In the genomic region with DNA sequence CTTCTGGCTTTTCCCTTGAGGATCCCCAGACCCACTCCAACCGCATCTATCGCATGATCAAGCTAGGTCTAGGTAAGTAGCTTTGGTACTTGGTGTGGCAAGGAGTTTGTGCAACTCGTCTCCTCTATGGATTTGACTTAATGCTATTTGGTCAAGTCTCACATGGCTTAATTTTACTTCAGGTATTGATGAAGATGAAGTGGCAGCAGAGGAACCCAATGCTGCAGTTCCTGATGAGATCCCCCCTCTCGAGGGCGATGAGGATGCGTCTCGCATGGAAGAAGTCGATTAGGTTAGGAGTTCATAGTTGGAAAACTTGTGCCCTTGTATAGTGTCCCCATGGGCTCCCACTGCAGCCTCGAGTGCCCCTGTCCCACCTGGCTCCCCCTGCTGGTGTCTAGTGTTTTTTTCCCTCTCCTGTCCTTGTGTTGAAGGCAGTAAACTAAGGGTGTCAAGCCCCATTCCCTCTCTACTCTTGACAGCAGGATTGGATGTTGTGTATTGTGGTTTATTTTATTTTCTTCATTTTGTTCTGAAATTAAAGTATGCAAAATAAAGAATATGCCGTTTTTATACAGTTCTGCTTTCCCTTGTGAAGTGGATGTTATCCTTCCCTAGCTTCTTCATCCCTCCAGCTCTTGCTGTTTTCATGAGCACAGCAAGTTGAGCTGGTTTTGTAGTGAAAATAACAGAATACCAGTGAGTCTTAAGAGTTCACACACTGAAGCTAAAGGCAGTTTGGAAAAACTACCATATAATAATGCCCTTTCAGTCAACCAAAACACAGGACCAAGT, we compare ENCODE assay signal across 8 cellular contexts. TPM values are rescaled to one million over a fixed set of nuclear protein-coding genes. Genes with fewer than 3 reads are reported as not detected.
DNase-seq lines count a peak whose midpoint lies in the region; ATAC-seq and TF ChIP-seq lines count a peak whose summit lies in the region.

No MANE protein-coding gene starts in this region.

- H3K36me3 ChIP-seq in Peyer's patch = peaks cover 0 to 68% (median 0%) of the 10 kb centered on the region in 3 donors

- H3K4me3 ChIP-seq in AG10803 (ENCODE audit: low read length) = no peak overlapping the region
- no peak overlapping the region for H3K4me3 ChIP-seq in Peyer's patch

- no peak overlapping the region for H3K27ac ChIP-seq in Peyer's patch

- no peaks in the 10 kb centered on the region for H3K9me3 ChIP-seq in Peyer's patch

- H3K9me3 Mint-ChIP-seq in activated naive CD8-positive, alpha-beta T cell treated with anti-CD3 and anti-CD28 coated beads for 36 hours = no peaks in the 10 kb centered on the region

- peaks cover 81% of the 10 kb centered on the region for H3K4me1 Mint-ChIP-seq in activated naive CD8-positive, alpha-beta T cell treated with anti-CD3 and anti-CD28 coated beads for 36 hours

- no peaks in the 10 kb centered on the region for H3K27me3 ChIP-seq in Peyer's patch

- peaks cover 9% of the 10 kb centered on the region for H3K27me3 Mint-ChIP-seq in activated naive CD8-positive, alpha-beta T cell treated with anti-CD3 and anti-CD28 coated beads for 36 hours

- peaks cover 4 to 48% (median 10%) of the 10 kb centered on the region in 4 donors for H3K4me1 ChIP-seq in Peyer's patch

- TF ChIP-seq CTCF in AG10803 (conservative IDR thresholded peaks at IDR 0.05; ENCODE audit: low read length) = peak; percentile 56
- peak; percentile 64 for TF ChIP-seq CTCF in GM12872 (IDR thresholded peaks at IDR 0.05; ENCODE audit: insufficient read depth, low read depth, low read length)
- peak; percentile 4 to 57 (median 48) for TF ChIP-seq CTCF in Peyer's patch (IDR thresholded peaks at IDR 0.05)

- no peak for DNase-seq in AG10803 (ENCODE audit: low read depth)
- DNase-seq in Peyer's patch = peak in 2 of 3 donors; percentile 73 to 80
- peak; percentile 61 for DNase-seq in activated naive CD8-positive, alpha-beta T cell treated with anti-CD3 and anti-CD28 coated beads for 36 hours
- DNase-seq in lung microvascular endothelial cell (ENCODE audit: low read depth in 2 of 2) = peak; percentile 43 to 58
- no peak for DNase-seq in GM19238 (ENCODE audit: insufficient read length, low spot score)
- no peak for DNase-seq in HuH-7 (ENCODE audit: low spot score)

- no peak for TF ChIP-seq POLR2A in Peyer's patch (IDR thresholded peaks at IDR 0.05)

- ATAC-seq in HG03342 (IDR thresholded peaks at IDR 0.05; ENCODE audit: unreplicated experiment) = no peak

- H3K36me3 Mint-ChIP-seq in activated naive CD8-positive, alpha-beta T cell treated with anti-CD3 and anti-CD28 coated beads for 36 hours = peaks cover 84% of the 10 kb centered on the region

- H3K27ac Mint-ChIP-seq in activated naive CD8-positive, alpha-beta T cell treated with anti-CD3 and anti-CD28 coated beads for 36 hours = peak overlapping the region; percentile 100

- H3K4me3 Mint-ChIP-seq in activated naive CD8-positive, alpha-beta T cell treated with anti-CD3 and anti-CD28 coated beads for 36 hours = peak overlapping the region; percentile 56

RNA-seq across cellular contexts. Expression of gene SLC35B2, which starts 3.8 kb away (rescaled TPM):
- total RNA-seq in Peyer's patch (10 to 100 TPM; 10.7 to 35.2 (median 26.5) TPM), lung microvascular endothelial cell (37.5 and 40.3 TPM in 2 replicates)
- total RNA-seq in activated naive CD8-positive, alpha-beta T cell treated with anti-CD3 and anti-CD28 coated beads for 36 hours = 10 to 100 TPM; 22.8 to 24.9 TPM

RNA-seq across cellular contexts. Expression of gene HSP90AB1, which starts 6.6 kb away (rescaled TPM):
- total RNA-seq in Peyer's patch = 100 to 1,000 TPM; 181 to 330 (median 254) TPM
- total RNA-seq in activated naive CD8-positive, alpha-beta T cell treated with anti-CD3 and anti-CD28 coated beads for 36 hours = 1,000 to 10,000 TPM; 2,498 to 2,524 TPM
- total RNA-seq in lung microvascular endothelial cell = 317 and 430 TPM in 2 replicates

RNA-seq across cellular contexts. Expression of gene NFKBIE, which starts 11.8 kb away (rescaled TPM):
- total RNA-seq in Peyer's patch (10 to 100 TPM; 16.9 to 36.3 (median 24.9) TPM), lung microvascular endothelial cell (7.6 and 9.9 TPM in 2 replicates)
- 10 to 100 TPM; 22.7 to 24.8 TPM for total RNA-seq in activated naive CD8-positive, alpha-beta T cell treated with anti-CD3 and anti-CD28 coated beads for 36 hours

RNA-seq across cellular contexts. Expression of gene TMEM151B, which starts 16.7 kb away (rescaled TPM):
- total RNA-seq in Peyer's patch (under 1 TPM in 2 of 4 donors, not detected in 2; 0.27 to 0.57 TPM), lung microvascular endothelial cell (under 0.01 TPM in 1 of 2 replicates, not detected in the other)
- not detected for total RNA-seq in activated naive CD8-positive, alpha-beta T cell treated with anti-CD3 and anti-CD28 coated beads for 36 hours

RNA-seq across cellular contexts. Expression of gene SLC29A1, which starts 30.1 kb away (rescaled TPM):
- total RNA-seq in Peyer's patch = 10 to 100 TPM in 3 of 4 donors, 1 to 10 TPM in 1; 4.4 to 25.6 (median 19.5) TPM
- 100 to 1,000 TPM in 1 of 2 experiments, 10 to 100 TPM in 1; 92.5 to 102 TPM for total RNA-seq in activated naive CD8-positive, alpha-beta T cell treated with anti-CD3 and anti-CD28 coated beads for 36 hours
- total RNA-seq in lung microvascular endothelial cell = 25.3 and 28.6 TPM in 2 replicates

Comparison
In these comparisons a context has a peak if more than half of its experiments do, and no peak if none do; other contexts are left out.
1. DNase-seq: peak in Peyer's patch (2 of 3), activated naive CD8-positive, alpha-beta T cell treated with anti-CD3 and anti-CD28 coated beads for 36 hours (single experiment) and lung microvascular endothelial cell (2 of 2); none in AG10803 (single experiment), GM19238 (single experiment) and HuH-7 (single experiment).
2. Peak in every context shown above with its lines, with median percentiles within 50 percentile points of each other: CTCF ChIP-seq.